Comparison of ENCODE assay signal across 19 cellular contexts in genomic region chr10:31584098-31584631, GRCh38.
DNase-seq lines count a peak whose midpoint lies in the region; ATAC-seq and TF ChIP-seq lines count a peak whose summit lies in the region.
"Had no signal": no experiment of that assay in that cellular context is flagged by ENCODE, and none has a peak within 500 bp of the region (broad histone marks: within the 10 kb centered on the region; RNA-seq: fewer than 3 reads in every experiment).

No MANE protein-coding gene starts in this region.

- peak overlapping the region; percentile 49 for H4K8ac ChIP-seq in neuronal stem cell (ENCODE audit: low read depth, low read length)

- TF ChIP-seq EP300 in esophagus muscularis mucosa (IDR thresholded peaks at IDR 0.05): no peak

- H2BK120ac ChIP-seq in neuronal stem cell (ENCODE audit: low read depth, low read length): no peak overlapping the region

- H3K18ac ChIP-seq in neuronal stem cell (ENCODE audit: low read length): peak overlapping the region; percentile 86

- H3K36me3 ChIP-seq in DND-41 (ENCODE audit: insufficient read depth, low read length) (no peaks in the 10 kb centered on the region), esophagus muscularis mucosa (no peaks in the 10 kb centered on the region), neuronal stem cell (replicated peaks in 1 of 2; ENCODE audit: control insufficient read depth in 2 of 2, insufficient read depth in 2 of 2, low read length in 2 of 2) (no peaks in the 10 kb centered on the region)
- H3K36me3 ChIP-seq: tibial artery had no signal

- H2BK15ac ChIP-seq in neuronal stem cell (ENCODE audit: low read length): no peak overlapping the region

- TF ChIP-seq CTCF in DND-41 (IDR thresholded peaks at IDR 0.05; ENCODE audit: borderline replicate concordance, extremely low read depth, low read length, poor library complexity, severe bottlenecking) (no peak), esophagus muscularis mucosa (IDR thresholded peaks at IDR 0.05) (no peak)

- H2AFZ ChIP-seq in DND-41 (ENCODE audit: low read depth, low read length) (no peak overlapping the region), neuronal stem cell (ENCODE audit: low read length) (peak overlapping the region; percentile 37)

- H3K27me3 ChIP-seq in DND-41 (ENCODE audit: insufficient read depth, low read length, poor library complexity) (no peaks in the 10 kb centered on the region), esophagus muscularis mucosa (no peaks in the 10 kb centered on the region), neuronal stem cell (ENCODE audit: control insufficient read depth in 3 of 3, insufficient read depth in 3 of 3, low read depth in 1 of 3, low read length in 3 of 3) (no peaks in the 10 kb centered on the region)
- H3K27me3 ChIP-seq: tibial artery had no signal

- H3K79me2 ChIP-seq in DND-41 (ENCODE audit: insufficient read depth, low read length): no peaks in the 10 kb centered on the region

- WGBS in esophagus muscularis mucosa: 80% methylated on average over 8 of the region's 12 CpGs
- no CpG with 5 or more reads among the region's 12 CpGs for WGBS in neuronal stem cell (ENCODE audit: extremely low coverage in 2 of 2, insufficient read length in 2 of 2, insufficient replicate concordance in 1 of 2), 2 donors

- no peak overlapping the region for H2BK12ac ChIP-seq in neuronal stem cell (ENCODE audit: low read length)

- H3K9me3 ChIP-seq in DND-41 (ENCODE audit: insufficient read depth, low read length, severe bottlenecking) (no peaks in the 10 kb centered on the region), esophagus muscularis mucosa (no peaks in the 10 kb centered on the region), neuronal stem cell (replicated peaks in 1 of 2; ENCODE audit: control insufficient read depth in 2 of 2, insufficient read depth in 1 of 2, low read depth in 1 of 2, low read length in 2 of 2) (peaks cover 1 to 3% of the 10 kb centered on the region in 2 donors)
- H3K9me3 ChIP-seq: tibial artery had no signal

- no peak overlapping the region for H2BK5ac ChIP-seq in neuronal stem cell (ENCODE audit: low read length)

- H3K23ac ChIP-seq in neuronal stem cell (ENCODE audit: low read depth, low read length, poor library complexity): no peak overlapping the region

- H3K4me1 ChIP-seq in DND-41 (ENCODE audit: insufficient read depth, low read length) (no peaks in the 10 kb centered on the region), esophagus muscularis mucosa (peaks cover 33 to 42% (median 34%) of the 10 kb centered on the region in 4 donors), neuronal stem cell (ENCODE audit: control insufficient read depth in 2 of 2, insufficient read depth in 1 of 2, low read depth in 1 of 2, low read length in 2 of 2) (peaks cover 0 to 7% of the 10 kb centered on the region in 2 donors)

- H4K20me1 ChIP-seq in DND-41 (ENCODE audit: insufficient read depth, low read length): no peaks in the 10 kb centered on the region

- intact Hi-C loops in esophagus muscularis mucosa (cut with DNase I): no loop called here

- H3K4me2 ChIP-seq in DND-41 (ENCODE audit: insufficient read depth, low read length): no peak overlapping the region
- no peak overlapping the region for H3K4me2 ChIP-seq in neuronal stem cell (ENCODE audit: insufficient read depth, low read length, poor library complexity, severe bottlenecking)

- H3K9ac ChIP-seq in DND-41 (ENCODE audit: low read depth, low read length): no peak overlapping the region
- no peak overlapping the region for H3K9ac ChIP-seq in neuronal stem cell (ENCODE audit: low read depth, low read length, poor library complexity)

- H2AK5ac ChIP-seq in neuronal stem cell (ENCODE audit: low read depth, low read length): no peak overlapping the region

- no peak overlapping the region for H3K4ac ChIP-seq in neuronal stem cell (ENCODE audit: low read length)

- H3K4me3 ChIP-seq in DND-41 (ENCODE audit: low read depth in 1 of 2, low read length in 2 of 2) (no peak overlapping the region), esophagus muscularis mucosa (no peak overlapping the region), neuronal stem cell (ENCODE audit: low read length in 2 of 2) (no peak overlapping the region)
- H3K4me3 ChIP-seq: tibial artery had no signal

- H3K14ac ChIP-seq in neuronal stem cell (ENCODE audit: low read length): no peak overlapping the region

- DNase-seq in DND-41: no peak
- DNase-seq in OCI-M1 (lab: John Stamatoyannopoulos, UW): peak; percentile 26
- DNase-seq in esophagus muscularis mucosa (ENCODE audit: extremely low spot score): peak; percentile 89
- DNase-seq in neuronal stem cell (ENCODE audit: low spot score): no peak
- no peak for DNase-seq in NCI-H1417 treated with DMSO at 0.1 percent for 48 hours (lab: John Stamatoyannopoulos, UW)
- DNase-seq in HUDEP-2 (lab: John Stamatoyannopoulos, UW; ENCODE audit: unreplicated experiment in 76 of 76): no peak
- DNase-seq: activated naive CD4-positive, alpha-beta T cell treated with Interleukin-2 at 50 U/mL for 16 hours; activated T-cell treated with anti-CD3 and anti-CD28 coated beads, Interleukin-2, amount 50 U/mL, for 24 hours; amniotic stem cell; CD8-positive, alpha-beta memory T cell; DMS53; NCI-H187; NCI-H345; nephron progenitor cell; stimulated activated naive CD4-positive, alpha-beta T cell; tibial artery had no signal

- no peaks in the 10 kb centered on the region for H3K79me1 ChIP-seq in neuronal stem cell (ENCODE audit: low read depth, low read length)

- no peak for TF ChIP-seq POLR2A in esophagus muscularis mucosa (IDR thresholded peaks at IDR 0.05; ENCODE audit: low read depth)

- peak; percentile 52; the same call in 1 of the 3 replicates for ATAC-seq in DND-41 (ENCODE audit: insufficient read depth, low read depth)
- no peak for ATAC-seq in HG02885 (IDR thresholded peaks at IDR 0.05; ENCODE audit: poor library complexity, unreplicated experiment)
- no peak for ATAC-seq in GM18858 (IDR thresholded peaks at IDR 0.05; ENCODE audit: unreplicated experiment)
- ATAC-seq: HepG2 had no signal

- H4K91ac ChIP-seq in neuronal stem cell (ENCODE audit: low read depth, low read length, poor library complexity): no peak overlapping the region

- H3K27ac ChIP-seq in DND-41 (ENCODE audit: low read length) (no peak overlapping the region), esophagus muscularis mucosa (replicated peaks in 1 of 4) (peak overlapping the region in 3 of 4 donors; percentile 34 to 55 (median 43)), neuronal stem cell (replicated peaks; ENCODE audit: low read length) (no peak overlapping the region)

Comparison
In these comparisons a context has a peak if more than half of its experiments do, and no peak if none do; other contexts are left out.
1. DNase-seq: peak in OCI-M1 (single experiment) and esophagus muscularis mucosa (single experiment); none in DND-41 (single experiment), neuronal stem cell (single experiment), NCI-H1417 treated with DMSO at 0.1 percent for 48 hours (single experiment) and HUDEP-2 (0 of 76).
2. H3K27ac ChIP-seq: peak in esophagus muscularis mucosa (3 of 4); none in DND-41 (single experiment) and neuronal stem cell (single experiment).